8 cellular contexts compared by ENCODE assay signal in genomic region chr9:95506438-95506691, GRCh38. TPM values are rescaled to one million over a fixed set of nuclear protein-coding genes. Genes with fewer than 3 reads are reported as not detected.
DNase-seq lines count a peak whose midpoint lies in the region; ATAC-seq lines count a peak whose summit lies in the region.

No MANE protein-coding gene starts in this region.

- H3K9me3 ChIP-seq in BLaER1: no peaks in the 10 kb centered on the region
- H3K9me3 ChIP-seq in iPS-18c (ENCODE audit: control insufficient read depth, insufficient read depth, low read length): peaks cover 2% of the 10 kb centered on the region

- H3K4me2 ChIP-seq in BLaER1: peak overlapping the region; percentile 89

- H3K27ac ChIP-seq in BLaER1: peak overlapping the region; percentile 95

- DNase-seq in M059J (ENCODE audit: low read depth): peak; percentile 61
- peak; percentile 20 for DNase-seq in amniotic stem cell (lab: John Stamatoyannopoulos, UW)
- DNase-seq in stimulated activated effector memory CD8-positive, alpha-beta T cell treated with anti-CD3 and anti-CD28 coated beads, Interleukin-12 subunit alpha, Interleukin-12 subunit beta, amount 100 ng/mL, for 72 hours (ENCODE audit: low spot score in 2 of 2): peak in 1 of 2 donors; percentile 73
- no peak for DNase-seq in middle frontal gyrus (ENCODE audit: extremely low spot score, low spot score)
- DNase-seq in central memory CD4-positive, alpha-beta T cell: no peak

- no peaks in the 10 kb centered on the region for H3K9me3 Mint-ChIP-seq in stimulated activated effector memory CD8-positive, alpha-beta T cell treated with anti-CD3 and anti-CD28 coated beads, Interleukin-12 subunit alpha, Interleukin-12 subunit beta, amount 100 ng/mL, for 72 hours

- H3K36me3 ChIP-seq in BLaER1: 0 out of 2 replicates have a peak, but pooled peaks cover 4% of the 10 kb centered on the region

- peaks cover 16% of the 10 kb centered on the region for H3K36me3 Mint-ChIP-seq in stimulated activated effector memory CD8-positive, alpha-beta T cell treated with anti-CD3 and anti-CD28 coated beads, Interleukin-12 subunit alpha, Interleukin-12 subunit beta, amount 100 ng/mL, for 72 hours

- ATAC-seq in GM19023 (IDR thresholded peaks at IDR 0.05; ENCODE audit: unreplicated experiment): peak; percentile 26
- peak; percentile 1 for ATAC-seq in stimulated activated effector memory CD8-positive, alpha-beta T cell treated with anti-CD3 and anti-CD28 coated beads, Interleukin-12 subunit alpha, Interleukin-12 subunit beta, amount 100 ng/mL, for 72 hours

- H3K4me3 ChIP-seq in BLaER1 (peak overlapping the region; percentile 90), iPS-18c (ENCODE audit: insufficient read depth, low read depth, low read length) (peak overlapping the region; percentile 84)

- peak overlapping the region; percentile 92 for H3K4me3 Mint-ChIP-seq in stimulated activated effector memory CD8-positive, alpha-beta T cell treated with anti-CD3 and anti-CD28 coated beads, Interleukin-12 subunit alpha, Interleukin-12 subunit beta, amount 100 ng/mL, for 72 hours

- H3K4me1 Mint-ChIP-seq in stimulated activated effector memory CD8-positive, alpha-beta T cell treated with anti-CD3 and anti-CD28 coated beads, Interleukin-12 subunit alpha, Interleukin-12 subunit beta, amount 100 ng/mL, for 72 hours: peaks cover 45% of the 10 kb centered on the region

- H4K20me1 ChIP-seq in BLaER1: peaks cover 41% of the 10 kb centered on the region

- H3K4me1 ChIP-seq in BLaER1: peaks cover 48% of the 10 kb centered on the region

- H3K27me3 ChIP-seq in BLaER1: peaks cover 26% of the 10 kb centered on the region; the same call in 1 of the 2 replicates

- peak overlapping the region; percentile 79 for H3K27ac Mint-ChIP-seq in stimulated activated effector memory CD8-positive, alpha-beta T cell treated with anti-CD3 and anti-CD28 coated beads, Interleukin-12 subunit alpha, Interleukin-12 subunit beta, amount 100 ng/mL, for 72 hours

- H3K9ac ChIP-seq in BLaER1: peak overlapping the region; percentile 95

RNA-seq across cellular contexts. Expression of gene PTCH1, which starts 10.4 kb away (rescaled TPM):
- total RNA-seq in M059J (2014; rRNA removed; shearing (Covaris generic)): 3.3 and 9.4 TPM in 2 replicates

Comparison
In these comparisons a context has a peak if more than half of its experiments do, and no peak if none do; other contexts are left out.
1. DNase-seq: peak in M059J (single experiment) and amniotic stem cell (single experiment); none in middle frontal gyrus (single experiment) and central memory CD4-positive, alpha-beta T cell (single experiment).